ENCODE assay signal across 28 cellular contexts in genomic region chr11:21205205-21205604, GRCh38.
"Had no signal": no experiment of that assay in that cellular context is flagged by ENCODE, and none has a peak within 500 bp of the region (broad histone marks: within the 10 kb centered on the region; RNA-seq: fewer than 3 reads in every experiment).

No MANE protein-coding gene starts in this region.

- H3K4me1 ChIP-seq: esophagus muscularis mucosa, foreskin keratinocyte, gastrocnemius medialis, heart right ventricle had no signal

- H3K27me3 ChIP-seq: brain microvascular endothelial cell, dorsolateral prefrontal cortex, esophagus muscularis mucosa, foreskin keratinocyte, gastrocnemius medialis, heart right ventricle had no signal

- H3K4me3 ChIP-seq: coronary artery, dorsolateral prefrontal cortex, esophagus muscularis mucosa, gastrocnemius medialis, heart right ventricle had no signal

- H3K36me3 Mint-ChIP-seq: activated naive CD8-positive, alpha-beta T cell had no signal

- H3K4me1 Mint-ChIP-seq: activated CD4-positive, alpha-beta memory T cell treated with anti-CD3 and anti-CD28 coated beads, Interleukin-2, amount 10 ng/mL, durations not matched to agents 7 days and 5 days; activated CD4-positive, alpha-beta T cell treated with anti-CD3 and anti-CD28 coated beads, Interleukin-2, amount 10 ng/mL, durations not matched to agents 7 days and 5 days; activated T-helper 17 cell treated with anti-CD3 and anti-CD28 coated beads, Interleukin-2, amount 50 U/mL, for 72 hours; central memory CD8-positive, alpha-beta T cell had no signal

- ATAC-seq: activated T-cell treated with anti-CD3 and anti-CD28 coated beads, Interleukin-2, amount 50 U/mL, for 4 hours; activated T-helper 17 cell treated with anti-CD3 and anti-CD28 coated beads, Interleukin-2, amount 50 U/mL, for 72 hours; foreskin keratinocyte; gastrocnemius medialis; heart right ventricle had no signal

- H3K27ac Mint-ChIP-seq: activated CD4-positive, alpha-beta memory T cell treated with anti-CD3 and anti-CD28 coated beads, Interleukin-2, amount 10 ng/mL, durations not matched to agents 7 days and 5 days; activated CD4-positive, alpha-beta T cell treated with anti-CD3 and anti-CD28 coated beads, Interleukin-2, amount 10 ng/mL, durations not matched to agents 7 days and 5 days; activated naive CD8-positive, alpha-beta T cell; activated T-helper 17 cell treated with anti-CD3 and anti-CD28 coated beads, Interleukin-2, amount 50 U/mL, for 72 hours; dendritic cell treated with granulocyte-macrophage colony-stimulating factor and Interleukin-4, amounts not matched to agents 40 ng/mL and 50 ng/mL, for 4 days had no signal

- H3K27me3 Mint-ChIP-seq: activated CD4-positive, alpha-beta memory T cell treated with anti-CD3 and anti-CD28 coated beads, Interleukin-2, amount 10 ng/mL, durations not matched to agents 7 days and 5 days; activated CD4-positive, alpha-beta T cell treated with anti-CD3 and anti-CD28 coated beads, Interleukin-2, amount 10 ng/mL, durations not matched to agents 7 days and 5 days; activated naive CD8-positive, alpha-beta T cell; activated T-helper 17 cell treated with anti-CD3 and anti-CD28 coated beads, Interleukin-2, amount 50 U/mL, for 72 hours; central memory CD8-positive, alpha-beta T cell; dendritic cell treated with granulocyte-macrophage colony-stimulating factor and Interleukin-4, amounts not matched to agents 40 ng/mL and 50 ng/mL, for 4 days had no signal

- H3K4me3 Mint-ChIP-seq: activated CD4-positive, alpha-beta memory T cell treated with anti-CD3 and anti-CD28 coated beads, Interleukin-2, amount 10 ng/mL, durations not matched to agents 7 days and 5 days; activated CD4-positive, alpha-beta T cell treated with anti-CD3 and anti-CD28 coated beads, Interleukin-2, amount 10 ng/mL, durations not matched to agents 7 days and 5 days; activated naive CD8-positive, alpha-beta T cell; activated T-cell treated with anti-CD3 and anti-CD28 coated beads, Interleukin-2, amount 50 U/mL, for 4 hours; activated T-helper 17 cell treated with anti-CD3 and anti-CD28 coated beads, Interleukin-2, amount 50 U/mL, for 72 hours; central memory CD8-positive, alpha-beta T cell; dendritic cell treated with granulocyte-macrophage colony-stimulating factor and Interleukin-4, amounts not matched to agents 40 ng/mL and 50 ng/mL, for 4 days had no signal

- FAIRE-seq: astrocyte, bronchial epithelial cell had no signal

- DNase-seq: activated CD4-positive, alpha-beta memory T cell treated with anti-CD3 and anti-CD28 coated beads, Interleukin-2, amount 10 ng/mL, durations not matched to agents 7 days and 5 days; activated CD4-positive, alpha-beta T cell treated with anti-CD3 and anti-CD28 coated beads for 1 hour; activated CD4-positive, alpha-beta T cell treated with anti-CD3 and anti-CD28 coated beads for 4 hours; activated CD4-positive, alpha-beta T cell treated with anti-CD3 and anti-CD28 coated beads, Interleukin-2, amount 10 ng/mL, durations not matched to agents 7 days and 5 days; activated CD4-positive, alpha-beta T cell treated with anti-CD3 and anti-CD28 coated beads, Interleukin-2, amount 50 U/mL, for 4 hours; activated effector memory CD4-positive, alpha-beta T cell treated with Interleukin-2 at 50 U/mL for 16 hours; activated gamma-delta T cell treated with Interleukin-2 at 50 U/mL for 16 hours; activated naive CD4-positive, alpha-beta T cell treated with anti-CD3 and anti-CD28 coated beads, Interleukin-2, amount 50 U/mL, for 16 hours; activated naive CD4-positive, alpha-beta T cell treated with Interleukin-2 at 50 U/mL for 16 hours; activated T-cell treated with anti-CD3 and anti-CD28 coated beads, Interleukin-2, amount 50 U/mL, for 4 hours; amniotic stem cell; anterior cingulate cortex; brain microvascular endothelial cell; dorsolateral prefrontal cortex; effector memory CD4-positive, alpha-beta T cell; erythroblast; foreskin keratinocyte; gastrocnemius medialis; heart right ventricle; T-helper 2 cell had no signal

- H3K27ac ChIP-seq: brain microvascular endothelial cell, coronary artery, dorsolateral prefrontal cortex, esophagus muscularis mucosa, foreskin keratinocyte, gastrocnemius medialis, heart right ventricle had no signal

- H3K9me3 ChIP-seq: esophagus muscularis mucosa, gastrocnemius medialis had no signal

- H3K36me3 ChIP-seq: brain microvascular endothelial cell, esophagus muscularis mucosa, gastrocnemius medialis, heart right ventricle had no signal
